35 cellular contexts compared by ENCODE assay signal in the genomic region with DNA sequence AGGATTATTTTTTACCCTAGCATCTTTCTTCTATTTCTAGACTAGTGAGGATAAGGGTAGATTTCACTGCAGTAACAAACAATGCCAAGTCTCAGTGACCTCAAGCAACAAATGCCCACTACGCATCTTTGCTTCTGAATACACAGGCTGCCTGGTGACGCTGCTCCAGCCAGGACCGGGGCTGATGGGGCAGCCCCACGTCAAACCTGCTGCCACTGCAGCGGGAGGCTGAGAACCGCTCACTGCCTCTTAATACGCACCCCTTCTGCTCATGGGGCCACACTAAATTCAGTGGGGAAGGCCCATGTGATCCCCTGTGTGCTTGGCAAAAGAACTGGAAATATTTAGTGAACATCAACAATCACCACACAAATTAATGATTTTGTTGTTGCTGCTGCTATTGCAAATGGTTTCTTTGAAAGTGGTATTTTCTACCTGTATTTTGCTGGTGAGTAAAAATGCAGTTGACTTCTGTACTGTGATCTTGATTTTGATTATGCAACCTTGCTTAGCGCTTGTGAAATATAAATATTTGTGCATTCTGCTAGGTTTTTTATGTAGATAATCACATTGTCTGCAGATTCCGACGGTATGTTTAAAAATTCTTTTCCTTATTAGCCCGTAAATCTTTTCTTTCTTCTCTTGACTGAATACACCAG.
"Had no signal": no experiment of that assay in that cellular context is flagged by ENCODE, and none has a peak within 500 bp of the region (broad histone marks: within the 10 kb centered on the region; RNA-seq: fewer than 3 reads in every experiment).

No MANE protein-coding gene starts in this region.

- H3K4me3 ChIP-seq: adrenal gland, body of pancreas, breast epithelium had no signal

- DNase-seq: activated CD4-positive, alpha-beta memory T cell treated with anti-CD3 and anti-CD28 coated beads for 36 hours; activated CD4-positive, alpha-beta T cell treated with anti-CD3 and anti-CD28 coated beads for 1 hour; activated CD4-positive, alpha-beta T cell treated with anti-CD3 and anti-CD28 coated beads for 36 hours; activated CD4-positive, alpha-beta T cell treated with anti-CD3 and anti-CD28 coated beads for 48 hours; activated CD4-positive, alpha-beta T cell treated with anti-CD3 and anti-CD28 coated beads, Interleukin-2, amount 50 U/mL, for 1 hour; activated CD4-positive, alpha-beta T cell treated with anti-CD3 and anti-CD28 coated beads, Interleukin-2, amount 50 U/mL, for 4 hours; activated CD4-positive, CD25-positive, alpha-beta regulatory T cell; activated CD8-positive, alpha-beta memory T cell treated with anti-CD3 and anti-CD28 coated beads, Interleukin-2, amount 50 U/mL, for 4 hours; activated CD8-positive, alpha-beta T cell treated with anti-CD3 and anti-CD28 coated beads for 36 hours; activated effector memory CD4-positive, alpha-beta T cell treated with anti-CD3 and anti-CD28 coated beads, Interleukin-2, amount 50 U/mL, for 16 hours; activated gamma-delta T cell treated with Interleukin-2 at 50 U/mL for 16 hours; activated naive CD4-positive, alpha-beta T cell; activated naive CD4-positive, alpha-beta T cell treated with anti-CD3 and anti-CD28 coated beads for 36 hours; activated naive CD4-positive, alpha-beta T cell treated with anti-CD3 and anti-CD28 coated beads, Interleukin-2, amount 50 U/mL, for 16 hours; activated naive CD8-positive, alpha-beta T cell treated with anti-CD3 and anti-CD28 coated beads for 36 hours; activated T-cell treated with anti-CD3 and anti-CD28 coated beads for 4 hours; activated T-cell treated with anti-CD3 and anti-CD28 coated beads, Interleukin-2, amount 50 U/mL, for 1 hour; activated T-cell treated with anti-CD3 and anti-CD28 coated beads, Interleukin-2, amount 50 U/mL, for 4 hours; activated T-cell treated with anti-CD3 and anti-CD28 coated beads, Interleukin-2, amount 50 U/mL, for 72 hours; adrenal gland; amniotic stem cell; body of pancreas; brain microvascular endothelial cell; cerebellar nuclear complex; T-cell; T-helper 2 cell; T-helper 9 cell had no signal

- H3K9me3 ChIP-seq: adrenal gland, body of pancreas had no signal

- FAIRE-seq: astrocyte, TTC549 had no signal

- H3K4me1 ChIP-seq: adrenal gland, body of pancreas, breast epithelium had no signal

- H3K27me3 ChIP-seq: adrenal gland, body of pancreas, brain microvascular endothelial cell had no signal

- H3K36me3 ChIP-seq: adrenal gland, brain microvascular endothelial cell, breast epithelium had no signal

- H3K27ac ChIP-seq: adrenal gland, body of pancreas, brain microvascular endothelial cell, breast epithelium, VCaP had no signal

- ATAC-seq: activated CD4-positive, alpha-beta T cell treated with anti-CD3 and anti-CD28 coated beads for 36 hours; activated CD4-positive, CD25-positive, alpha-beta regulatory T cell treated with anti-CD3 and anti-CD28 coated beads, Interleukin-2, amount 50 U/mL, for 24 hours; activated CD8-positive, alpha-beta T cell treated with anti-CD3 and anti-CD28 coated beads for 36 hours; activated naive CD4-positive, alpha-beta T cell treated with anti-CD3 and anti-CD28 coated beads, Interleukin-2, amount 50 U/mL, for 72 hours; activated T-cell treated with anti-CD3 and anti-CD28 coated beads, Interleukin-2, amount 50 U/mL, for 4 hours; activated T-cell treated with anti-CD3 and anti-CD28 coated beads, Interleukin-2, amount 50 U/mL, for 72 hours; activated T-helper 17 cell treated with anti-CD3 and anti-CD28 coated beads, Interleukin-2, amount 50 U/mL, for 72 hours; body of pancreas; T-cell; WTC11 had no signal
